ENCODE assay signal across 7 cellular contexts in the genomic region with DNA sequence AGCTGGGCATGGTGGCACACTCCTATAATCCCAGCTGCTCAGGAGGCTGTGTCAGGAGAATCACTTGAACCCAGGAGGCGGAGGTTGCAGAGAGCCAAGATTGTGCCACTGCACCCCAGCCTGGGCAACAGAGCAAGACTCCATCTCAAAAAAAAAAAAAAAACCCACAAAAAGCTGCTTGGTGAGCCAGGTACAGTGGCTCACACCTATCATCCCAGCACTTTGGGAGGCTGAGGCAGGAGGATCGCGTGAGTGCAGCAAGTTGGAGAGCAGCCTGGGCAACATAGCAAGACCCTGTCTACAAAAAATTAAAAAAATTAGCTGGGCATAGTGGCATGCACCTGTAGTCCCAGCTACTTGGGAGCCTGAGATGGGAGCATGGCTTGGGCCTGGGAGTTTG. TPM values are rescaled to one million over a fixed set of nuclear protein-coding genes. Genes with fewer than 3 reads are reported as not detected.
DNase-seq lines count a peak whose midpoint lies in the region; ATAC-seq, FAIRE-seq and TF ChIP-seq lines count a peak whose summit lies in the region.
"Not testable (repeated sequence)": the region's sequence is repeated elsewhere in the genome, so short reads cannot be mapped to it uniquely, and the experiment has no call there.

No MANE protein-coding gene starts in this region.

- H2AFZ ChIP-seq in K562 (ENCODE audit: low read depth, low read length); neural cell (ENCODE audit: low read depth, low read length): not testable (repeated sequence)

- peaks cover 41% of the 10 kb centered on the region for H3K79me2 ChIP-seq in K562 (ENCODE audit: control insufficient read depth, insufficient read depth, low read length)
- not testable (repeated sequence) for H3K79me2 ChIP-seq in neural cell (replicated peaks; ENCODE audit: insufficient read depth, low read length)

- H3K9me3 Mint-ChIP-seq in CD8-positive, alpha-beta T cell; IgD-negative memory B cell; activated T-cell treated with anti-CD3 and anti-CD28 coated beads, Interleukin-2, amount 50 U/mL, for 24 hours; effector memory CD8-positive, alpha-beta T cell: not testable (repeated sequence)

- TF ChIP-seq POLR2A in K562 (conservative IDR thresholded peaks at IDR 0.05), result not testable (repeated sequence)

- H3K36me3 ChIP-seq in CD8-positive, alpha-beta T cell (ENCODE audit: insufficient read depth, low read length); neural cell (ENCODE audit: insufficient read depth, low read length): not testable (repeated sequence)
- H3K36me3 ChIP-seq in K562 (ENCODE audit: control insufficient read depth, insufficient read depth, low read length), result peaks cover 81% of the 10 kb centered on the region

- FAIRE-seq in K562 (lab: Jason Lieb, UNC), result not testable (repeated sequence)

- not testable (repeated sequence) for H3K9me2 ChIP-seq in neural cell (ENCODE audit: insufficient read depth, low read length)

- intact Hi-C loops in CD8-positive, alpha-beta T cell (cut with DNase I, micrococcal nuclease); K562 (cut with micrococcal nuclease): not testable (repeated sequence)

- H3K27ac Mint-ChIP-seq in CD8-positive, alpha-beta T cell, result peak overlapping the region; percentile 16
- H3K27ac Mint-ChIP-seq in IgD-negative memory B cell (peak overlapping the region in 2 of 3 donors; percentile 33 to 48), T-helper 17 cell (peak overlapping the region; percentile 49)
- H3K27ac Mint-ChIP-seq in activated T-cell treated with anti-CD3 and anti-CD28 coated beads, Interleukin-2, amount 50 U/mL, for 24 hours, result peak overlapping the region; percentile 44
- H3K27ac Mint-ChIP-seq in effector memory CD8-positive, alpha-beta T cell, result peak overlapping the region; percentile 39 to 72

- not testable (repeated sequence) for H3K4me3 ChIP-seq in CD8-positive, alpha-beta T cell (ENCODE audit: low read depth, low read length); K562
- H3K4me3 ChIP-seq in neural cell (ENCODE audit: low read length), result peak overlapping the region; percentile 46

- TF ChIP-seq RAD21 in K562 (CRISPR knock-in tag; conservative IDR thresholded peaks at IDR 0.05 in 1 of 2, IDR thresholded peaks at IDR 0.05 in 1 of 2); neural cell (conservative IDR thresholded peaks at IDR 0.05): not testable (repeated sequence)

- WGBS in K562 (ENCODE audit: insufficient coverage, low coverage, missing lambda C conversion rate), result 91% methylated on average over 3 of the region's 3 CpGs

- H3K4me1 ChIP-seq in CD8-positive, alpha-beta T cell (ENCODE audit: insufficient read depth, low read length); K562 (replicated peaks in 1 of 2; ENCODE audit: control insufficient read depth in 2 of 2, insufficient read depth in 2 of 2, low read length in 2 of 2): not testable (repeated sequence)

- not testable (repeated sequence) for H3K4me1 Mint-ChIP-seq in CD8-positive, alpha-beta T cell (ENCODE audit: low read depth); T-helper 17 cell; effector memory CD8-positive, alpha-beta T cell (ENCODE audit: low read depth in 2 of 2)
- H3K4me1 Mint-ChIP-seq in IgD-negative memory B cell, result peaks cover 13 to 21% (median 14%) of the 10 kb centered on the region in 3 donors
- H3K4me1 Mint-ChIP-seq in activated T-cell treated with anti-CD3 and anti-CD28 coated beads, Interleukin-2, amount 50 U/mL, for 24 hours (ENCODE audit: low read depth), result peaks cover 14% of the 10 kb centered on the region

- in situ Hi-C loops in K562 (cut with MboI), result not testable (repeated sequence)

- ATAC-seq in CD8-positive, alpha-beta T cell; T-helper 17 cell; K562; effector memory CD8-positive, alpha-beta T cell (replicated peaks): not testable (repeated sequence)

- H3K9me1 ChIP-seq in K562 (ENCODE audit: control insufficient read depth, insufficient read depth, low read length), result not testable (repeated sequence)

- not testable (repeated sequence) for H4K20me1 ChIP-seq in K562 (replicated peaks; ENCODE audit: control insufficient read depth, insufficient read depth, low read length); neural cell (ENCODE audit: insufficient read depth)

- CTCF ChIA-PET in CD8-positive, alpha-beta T cell (lab: Charles Lee), result interaction anchor here (2.1 kb wide), 1 partner anchor 9 kb away, joined by 12 read pairs; no protein-coding TSS in a partner anchor
- CTCF ChIA-PET in K562 (lab: Yijun Ruan, JAX; ENCODE audit: low intra/inter-chr PET ratio), result not testable (repeated sequence)

- H3K27me3 Mint-ChIP-seq in CD8-positive, alpha-beta T cell (ENCODE audit: low read depth); IgD-negative memory B cell; T-helper 17 cell; activated T-cell treated with anti-CD3 and anti-CD28 coated beads, Interleukin-2, amount 50 U/mL, for 24 hours; effector memory CD8-positive, alpha-beta T cell: not testable (repeated sequence)

- not testable (repeated sequence) for H3K4me3 Mint-ChIP-seq in CD8-positive, alpha-beta T cell; IgD-negative memory B cell; T-helper 17 cell; activated T-cell treated with anti-CD3 and anti-CD28 coated beads, Interleukin-2, amount 50 U/mL, for 24 hours; effector memory CD8-positive, alpha-beta T cell

- H3K27ac ChIP-seq in CD8-positive, alpha-beta T cell (ENCODE audit: low read depth, low read length); K562 (ENCODE audit: extremely low read depth, low read depth, low read length): not testable (repeated sequence)
- peak overlapping the region; percentile 95 for H3K27ac ChIP-seq in neural cell (ENCODE audit: low read length)

- POLR2A ChIA-PET in CD8-positive, alpha-beta T cell (lab: Charles Lee), result not testable (repeated sequence)
- POLR2A ChIA-PET in K562 (lab: Yijun Ruan, JAX), result interaction anchor here (0.9 to 1.0 kb wide), 2 partner anchors 28 to 68 kb away, joined by 3 read pairs; no protein-coding TSS in a partner anchor

- not testable (repeated sequence) for H3K27me3 ChIP-seq in CD8-positive, alpha-beta T cell (ENCODE audit: insufficient read depth, low read length); K562 (ENCODE audit: control insufficient read depth in 2 of 2, insufficient read depth in 2 of 2, low read length in 2 of 2); neural cell (ENCODE audit: insufficient read depth, low read depth, low read length)

- DNase-seq in CD8-positive, alpha-beta T cell; T-helper 17 cell; activated T-cell treated with anti-CD3 and anti-CD28 coated beads, Interleukin-2, amount 50 U/mL, for 24 hours; K562 (ENCODE audit: extremely low read depth in 1 of 4, low spot score in 3 of 4); effector memory CD8-positive, alpha-beta T cell: not testable (repeated sequence)

- not testable (repeated sequence) for TF ChIP-seq EP300 in K562 (IDR thresholded peaks at IDR 0.05; ENCODE audit: low read length); neural cell (conservative IDR thresholded peaks at IDR 0.05; ENCODE audit: poor library complexity, severe bottlenecking)

- H3F3A ChIP-seq in neural cell (ENCODE audit: insufficient read depth, low read length, poor library complexity, severe bottlenecking), result peaks cover 11% of the 10 kb centered on the region

- not testable (repeated sequence) for H3K4me2 ChIP-seq in K562 (ENCODE audit: insufficient read depth, low read length); neural cell (ENCODE audit: low read length)

- BruUV-seq in K562 (replicated peaks; lab: Mats Ljungman, UMichigan), result not testable (repeated sequence)

- H3K36me3 Mint-ChIP-seq in CD8-positive, alpha-beta T cell, result peaks cover 59% of the 10 kb centered on the region
- not testable (repeated sequence) for H3K36me3 Mint-ChIP-seq in IgD-negative memory B cell; T-helper 17 cell (ENCODE audit: low read depth)
- H3K36me3 Mint-ChIP-seq in activated T-cell treated with anti-CD3 and anti-CD28 coated beads, Interleukin-2, amount 50 U/mL, for 24 hours (ENCODE audit: low read depth), result peaks cover 91% of the 10 kb centered on the region
- peaks cover 34% of the 10 kb centered on the region for H3K36me3 Mint-ChIP-seq in effector memory CD8-positive, alpha-beta T cell (ENCODE audit: insufficient read depth)

- H3K9me3 ChIP-seq in CD8-positive, alpha-beta T cell (ENCODE audit: low read length); T-helper 17 cell (ENCODE audit: control insufficient read depth, low read length, poor library complexity, severe bottlenecking); K562 (replicated peaks; ENCODE audit: control insufficient read depth, insufficient read depth, low read depth, low read length); neural cell (ENCODE audit: low read length): not testable (repeated sequence)

- TF ChIP-seq CTCF in CD8-positive, alpha-beta T cell (IDR thresholded peaks at IDR 0.05); K562 (IDR thresholded peaks at IDR 0.05 in 2 of 3, conservative IDR thresholded peaks at IDR 0.05 in 1 of 3; ENCODE audit: insufficient read depth in 2 of 3, low read depth in 1 of 3, low read length in 3 of 3); neural cell (IDR thresholded peaks at IDR 0.05; ENCODE audit: poor library complexity, severe bottlenecking): not testable (repeated sequence)

- not testable (repeated sequence) for H3K9ac ChIP-seq in K562 (ENCODE audit: insufficient read depth in 1 of 2, low read depth in 2 of 2, low read length in 2 of 2)
- peak overlapping the region; percentile 53 for H3K9ac ChIP-seq in neural cell (ENCODE audit: low read length)

RNA-seq across cellular contexts. Expression of gene DAP3, which starts 26.2 kb away (rescaled TPM):
- 10 to 100 TPM; 88.8 to 96.1 TPM for total RNA-seq in CD8-positive, alpha-beta T cell
- 70.3 TPM for polyA plus RNA-seq in IgD-negative memory B cell
- 100 to 1,000 TPM in 1 of 2 donors, 10 to 100 TPM in 1; 98.9 to 127 TPM for total RNA-seq in T-helper 17 cell
- 498 and 523 TPM in 2 replicates for total RNA-seq in K562 (2011; cell fraction: chromatin; rRNA removed; ENCODE audit: low replicate concordance)
- total RNA-seq in K562 (2011; cell fraction: nucleolus; rRNA removed), result 338 and 343 TPM in 2 replicates
- total RNA-seq in K562 (2011; cell fraction: nucleoplasm; rRNA removed), result 327 and 351 TPM in 2 replicates
- total RNA-seq in K562 (2014; rRNA removed), result 129 and 155 TPM in 2 replicates
- 250 and 288 TPM in 2 replicates for total RNA-seq in K562 (2014; rRNA removed; fragmentation: Illumina TruSeq; extraction: Trizol)
- 202 and 215 TPM in 2 replicates for total RNA-seq in K562 (2015; rRNA removed; fragmentation: Illumina TruSeq; extraction: Trizol)
- 242 and 246 TPM in 2 replicates for total RNA-seq in K562 (2021)
- 431 and 484 TPM in 2 replicates for polyA plus RNA-seq in K562 (2011; rRNA removed)
- 317 and 359 TPM in 2 replicates for polyA plus RNA-seq in K562 (2011; cell fraction: cytosol; rRNA removed)
- 376 and 394 TPM in 2 replicates for polyA plus RNA-seq in K562 (2011; cell fraction: nucleus; rRNA removed)
- 209 and 223 TPM in 2 replicates for polyA plus RNA-seq in K562 (2012)
- 402 and 404 TPM in 2 replicates for polyA plus RNA-seq in K562 (2014; fragmentation: Illumina TruSeq; extraction: Trizol)
- polyA plus RNA-seq in K562 (2014; fragmentation: Nextera tagmentation; extraction: Ambion mirVana), result 100 to 1,000 TPM; 298 to 468 TPM
- polyA plus RNA-seq in K562 (2014; rRNA removed), result 344 and 358 TPM in 2 replicates
- polyA minus RNA-seq in K562 (2011; rRNA and poly(A)+ RNA removed), result 340 and 359 TPM in 2 replicates
- polyA minus RNA-seq in K562 (2011; cell fraction: cytosol; rRNA and poly(A)+ RNA removed), result 135 and 169 TPM in 2 replicates
- 193 and 313 TPM in 2 replicates for polyA minus RNA-seq in K562 (2011; cell fraction: nucleus; rRNA and poly(A)+ RNA removed)
- 153 and 180 TPM in 2 replicates for polyA plus RNA-seq in neural cell
- 82.8 and 88.8 TPM in 2 replicates for polyA minus RNA-seq in neural cell

RNA-seq across cellular contexts. Expression of gene YY1AP1, which starts 26.5 kb away (rescaled TPM):
- 100 to 1,000 TPM; 122 to 138 TPM for total RNA-seq in CD8-positive, alpha-beta T cell
- polyA plus RNA-seq in IgD-negative memory B cell (43.4 TPM), K562 (2011; rRNA removed) (90.7 and 106 TPM in 2 replicates), K562 (2014; fragmentation: Illumina TruSeq; extraction: Trizol) (78.1 and 85.1 TPM in 2 replicates), K562 (2014; fragmentation: Nextera tagmentation; extraction: Ambion mirVana) (10 to 100 TPM; 18.4 to 35.2 TPM), K562 (2014; rRNA removed) (42.9 and 44.5 TPM in 2 replicates), neural cell (44.0 and 44.4 TPM in 2 replicates)
- total RNA-seq in T-helper 17 cell (10 to 100 TPM; 85.0 to 86.4 TPM), K562 (2014; rRNA removed) (28.0 and 33.5 TPM in 2 replicates), K562 (2014; rRNA removed; fragmentation: Illumina TruSeq; extraction: Trizol) (42.1 and 44.5 TPM in 2 replicates), K562 (2015; rRNA removed; fragmentation: Illumina TruSeq; extraction: Trizol) (43.2 and 44.8 TPM in 2 replicates), K562 (2021) (50.3 and 52.1 TPM in 2 replicates)
- 115 and 157 TPM in 2 replicates for total RNA-seq in K562 (2011; cell fraction: chromatin; rRNA removed; ENCODE audit: low replicate concordance)
- 58.0 and 60.1 TPM in 2 replicates for total RNA-seq in K562 (2011; cell fraction: nucleolus; rRNA removed)
- total RNA-seq in K562 (2011; cell fraction: nucleoplasm; rRNA removed), result 73.8 and 91.0 TPM in 2 replicates
- 62.1 and 77.9 TPM in 2 replicates for polyA plus RNA-seq in K562 (2011; cell fraction: cytosol; rRNA removed)
- polyA plus RNA-seq in K562 (2011; cell fraction: nucleus; rRNA removed), result 101 and 107 TPM in 2 replicates
- 41.6 and 49.1 TPM in 2 replicates for polyA plus RNA-seq in K562 (2012)
- polyA minus RNA-seq in K562 (2011; rRNA and poly(A)+ RNA removed), result 146 and 175 TPM in 2 replicates
- polyA minus RNA-seq in K562 (2011; cell fraction: cytosol; rRNA and poly(A)+ RNA removed), result 40.0 and 44.7 TPM in 2 replicates
- 20.3 and 43.2 TPM in 2 replicates for polyA minus RNA-seq in K562 (2011; cell fraction: nucleus; rRNA and poly(A)+ RNA removed)
- polyA minus RNA-seq in neural cell, result 226 and 278 TPM in 2 replicates
